Comparison of ENCODE assay signal across 1 cellular context in genomic region chr16:88774544-88775393, GRCh38.
TF ChIP-seq lines count a peak whose summit lies in the region.

No MANE protein-coding gene starts in this region.

TF ChIP-seq in HCT116, 20 proteins besides CTCF, POLR2A, EP300 and RAD21:
- no peak for TF ChIP-seq SIN3A (IDR thresholded peaks at IDR 0.05; ENCODE audit: low read depth)
- no peak for TF ChIP-seq POLR2AphosphoS5 (IDR thresholded peaks at IDR 0.05; ENCODE audit: low read depth, low read length)
- TF ChIP-seq ELF1 (IDR thresholded peaks at IDR 0.05; ENCODE audit: borderline replicate concordance, low read depth): no peak
- no peak for TF ChIP-seq SRF (IDR thresholded peaks at IDR 0.05; ENCODE audit: low read depth)
- TF ChIP-seq EZH2phosphoT487 (IDR thresholded peaks at IDR 0.05; ENCODE audit: borderline replicate concordance): no peak
- no peak for TF ChIP-seq TCF7L2 (IDR thresholded peaks at IDR 0.05; ENCODE audit: borderline replicate concordance, extremely low read depth, insufficient read depth, insufficient read length)
- TF ChIP-seq EZH2 (IDR thresholded peaks at IDR 0.05): no peak
- TF ChIP-seq FOSL1 (IDR thresholded peaks at IDR 0.05; ENCODE audit: low read depth): no peak
- no peak for TF ChIP-seq ZBTB33 (IDR thresholded peaks at IDR 0.05; ENCODE audit: extremely low read depth, insufficient replicate concordance, low read length)
- no peak for TF ChIP-seq JUND (IDR thresholded peaks at IDR 0.05)
- TF ChIP-seq ZNF274 (IDR thresholded peaks at IDR 0.05; ENCODE audit: low read depth, low read length): no peak
- no peak for TF ChIP-seq REST (IDR thresholded peaks at IDR 0.05; ENCODE audit: low read depth)
- TF ChIP-seq ATF3 (IDR thresholded peaks at IDR 0.05): no peak
- no peak for TF ChIP-seq CEBPB (IDR thresholded peaks at IDR 0.05; ENCODE audit: low read depth)
- no peak for TF ChIP-seq YY1 (IDR thresholded peaks at IDR 0.05; ENCODE audit: extremely low read depth, insufficient replicate concordance, low read depth, low read length)
- TF ChIP-seq CBX3 (IDR thresholded peaks at IDR 0.05; ENCODE audit: low read depth): no peak
- TF ChIP-seq ZFX (IDR thresholded peaks at IDR 0.05): no peak
TF ChIP-seq in HCT116: peak in this region for 0.
